30 cellular contexts compared by ENCODE assay signal in genomic region chr16:31706925-31707324, GRCh38.
"Had no signal": no experiment of that assay in that cellular context is flagged by ENCODE, and none has a peak within 500 bp of the region (broad histone marks: within the 10 kb centered on the region; RNA-seq: fewer than 3 reads in every experiment).

No MANE protein-coding gene starts in this region.

- H3K27me3 Mint-ChIP-seq: activated CD4-positive, alpha-beta T cell treated with anti-CD3 and anti-CD28 coated beads, Interleukin-2, amount 10 ng/mL, durations not matched to agents 7 days and 5 days; activated naive CD4-positive, alpha-beta T cell treated with anti-CD3 and anti-CD28 coated beads, Interleukin-2, amount 10 ng/mL, durations not matched to agents 7 days and 5 days; activated naive CD8-positive, alpha-beta T cell; activated T-cell treated with anti-CD3 and anti-CD28 coated beads, Interleukin-2, amount 50 U/mL, for 24 hours; IgD-negative memory B cell had no signal

- H3K9me3 Mint-ChIP-seq: activated CD4-positive, alpha-beta T cell treated with anti-CD3 and anti-CD28 coated beads, Interleukin-2, amount 10 ng/mL, durations not matched to agents 7 days and 5 days; activated T-cell treated with anti-CD3 and anti-CD28 coated beads, Interleukin-2, amount 50 U/mL, for 24 hours; IgD-negative memory B cell had no signal

- H3K9me3 ChIP-seq: ascending aorta had no signal

- DNase-seq: activated CD4-positive, alpha-beta T cell treated with anti-CD3 and anti-CD28 coated beads for 1 hour; activated CD4-positive, alpha-beta T cell treated with anti-CD3 and anti-CD28 coated beads, Interleukin-2, amount 10 ng/mL, durations not matched to agents 7 days and 5 days; activated CD4-positive, alpha-beta T cell treated with anti-CD3 and anti-CD28 coated beads, Interleukin-2, amount 50 U/mL, for 48 hours; activated CD4-positive, CD25-positive, alpha-beta regulatory T cell; activated CD8-positive, alpha-beta T cell treated with anti-CD3 and anti-CD28 coated beads, Interleukin-2, amount 10 ng/mL, durations not matched to agents 7 days and 5 days; activated naive CD4-positive, alpha-beta T cell treated with anti-CD3 and anti-CD28 coated beads, Interleukin-2, amount 10 ng/mL, durations not matched to agents 7 days and 5 days; activated T-cell treated with anti-CD3 and anti-CD28 coated beads, Interleukin-2, amount 50 U/mL, for 24 hours; amygdala; KG1; NCI-H1092 treated with DMSO at 0.1 percent for 48 hours; NCI-H1417; NCI-H146; NCI-H187; NCI-H2029 treated with DMSO at 0.1 percent for 48 hours; NCI-H2107; NCI-H2171; NCI-H510A; NCI-H526; NCI-H748 treated with DMSO at 0.1 percent for 48 hours; SHP77 treated with DMSO at 0.1 percent for 48 hours; SW 1271; T-helper 1 cell; T1000; WERI-Rb-1 had no signal

- H3K4me3 ChIP-seq: ascending aorta, cardiac muscle cell had no signal

- ATAC-seq: activated CD8-positive, alpha-beta T cell treated with anti-CD3 and anti-CD28 coated beads, Interleukin-2, amount 10 ng/mL, durations not matched to agents 7 days and 5 days; Panc1; SK-N-SH treated with all-trans-retinoic acid at 6 μM for 48 hours had no signal

- H3K4me3 Mint-ChIP-seq: activated CD4-positive, alpha-beta T cell treated with anti-CD3 and anti-CD28 coated beads, Interleukin-2, amount 10 ng/mL, durations not matched to agents 7 days and 5 days; activated CD8-positive, alpha-beta T cell treated with anti-CD3 and anti-CD28 coated beads, Interleukin-2, amount 10 ng/mL, durations not matched to agents 7 days and 5 days; activated naive CD4-positive, alpha-beta T cell treated with anti-CD3 and anti-CD28 coated beads, Interleukin-2, amount 10 ng/mL, durations not matched to agents 7 days and 5 days; activated naive CD8-positive, alpha-beta T cell; activated T-cell treated with anti-CD3 and anti-CD28 coated beads, Interleukin-2, amount 50 U/mL, for 24 hours had no signal

- H3K27me3 ChIP-seq: ascending aorta, cardiac muscle cell had no signal

- H3K27ac ChIP-seq: ascending aorta, cardiac muscle cell, WERI-Rb-1 had no signal

- H3K27ac Mint-ChIP-seq: activated CD8-positive, alpha-beta T cell treated with anti-CD3 and anti-CD28 coated beads, Interleukin-2, amount 10 ng/mL, durations not matched to agents 7 days and 5 days had no signal

- H3K4me1 ChIP-seq: ascending aorta had no signal
